Comparison of ENCODE assay signal across 19 cellular contexts in the genomic region with DNA sequence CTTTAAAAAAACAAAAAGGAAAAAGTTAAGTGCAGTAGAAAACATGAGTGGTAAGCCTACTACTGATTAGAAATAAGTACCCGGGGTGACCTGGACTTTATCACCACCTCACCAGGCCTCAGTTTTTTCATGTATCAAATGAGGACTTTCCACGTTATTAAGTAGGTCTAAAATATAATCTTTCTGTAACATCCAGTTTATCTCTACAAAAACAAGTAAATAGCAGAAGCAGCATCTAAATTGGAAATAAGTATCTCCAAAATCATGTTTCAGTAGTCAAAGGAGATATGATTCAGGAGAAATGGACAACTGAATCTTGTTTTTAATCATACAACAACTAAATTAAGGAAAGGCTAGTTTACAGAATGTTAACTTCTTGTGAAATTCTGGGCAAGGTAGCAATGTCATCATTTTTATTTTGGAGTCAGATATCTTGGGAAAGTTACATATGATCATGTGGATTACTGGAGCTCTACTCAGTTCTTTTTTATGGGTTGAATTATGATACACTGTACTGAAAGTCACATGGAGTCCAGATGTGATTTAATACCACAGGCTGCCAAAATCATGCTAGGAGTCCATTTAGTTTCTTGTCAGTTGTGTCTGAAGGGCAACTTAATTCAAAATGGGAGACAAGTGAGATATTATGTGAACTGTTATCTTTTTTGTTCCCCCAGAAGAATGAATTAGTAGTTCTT.
DNase-seq lines count a peak whose midpoint lies in the region; ATAC-seq, FAIRE-seq and TF ChIP-seq lines count a peak whose summit lies in the region.
"Had no signal": no experiment of that assay in that cellular context is flagged by ENCODE, and none has a peak within 500 bp of the region (broad histone marks: within the 10 kb centered on the region; RNA-seq: fewer than 3 reads in every experiment).

No MANE protein-coding gene starts in this region.

- peak; percentile 92 for FAIRE-seq in endometrium (lab: Jason Lieb, UNC)

- peaks cover 3% of the 10 kb centered on the region; the same call in 1 of the 2 replicates for H3K9me3 Mint-ChIP-seq in WTC11
- H3K9me3 Mint-ChIP-seq: activated CD4-positive, alpha-beta T cell treated with anti-CD3 and anti-CD28 coated beads, Interleukin-2, amount 10 ng/mL, durations not matched to agents 24 days and 14 days had no signal

- no peak overlapping the region for H3K4me3 Mint-ChIP-seq in WTC11
- H3K4me3 Mint-ChIP-seq: activated CD4-positive, alpha-beta T cell treated with anti-CD3 and anti-CD28 coated beads, Interleukin-2, amount 10 ng/mL, durations not matched to agents 24 days and 14 days; stimulated activated effector memory CD8-positive, alpha-beta T cell treated with anti-CD3 and anti-CD28 coated beads, Interleukin-12 subunit alpha, Interleukin-12 subunit beta, amount 100 ng/mL, for 72 hours; T-cell had no signal

- H3K4me1 Mint-ChIP-seq in WTC11: peaks cover 32% of the 10 kb centered on the region
- H3K4me1 Mint-ChIP-seq: activated CD4-positive, alpha-beta T cell treated with anti-CD3 and anti-CD28 coated beads, Interleukin-2, amount 10 ng/mL, durations not matched to agents 24 days and 14 days; stimulated activated effector memory CD8-positive, alpha-beta T cell treated with anti-CD3 and anti-CD28 coated beads, Interleukin-12 subunit alpha, Interleukin-12 subunit beta, amount 100 ng/mL, for 72 hours; T-cell had no signal

- no peaks in the 10 kb centered on the region for H3K36me3 Mint-ChIP-seq in WTC11
- H3K36me3 Mint-ChIP-seq: stimulated activated effector memory CD8-positive, alpha-beta T cell treated with anti-CD3 and anti-CD28 coated beads, Interleukin-12 subunit alpha, Interleukin-12 subunit beta, amount 100 ng/mL, for 72 hours; T-cell had no signal

- H3K27ac Mint-ChIP-seq in WTC11: no peak overlapping the region
- H3K27ac Mint-ChIP-seq: activated CD4-positive, alpha-beta T cell treated with anti-CD3 and anti-CD28 coated beads, Interleukin-2, amount 10 ng/mL, durations not matched to agents 24 days and 14 days; stimulated activated effector memory CD8-positive, alpha-beta T cell treated with anti-CD3 and anti-CD28 coated beads, Interleukin-12 subunit alpha, Interleukin-12 subunit beta, amount 100 ng/mL, for 72 hours; T-cell had no signal

- POLR2A ChIA-PET in WTC11 (lab: Charles Lee): no interaction called here

- CTCF ChIA-PET in WTC11 (lab: Charles Lee): no interaction called here

- H3K4me3 ChIP-seq in AG10803 (ENCODE audit: low read length) (no peak overlapping the region), HFF-Myc (replicated peaks; ENCODE audit: low read depth, low read length) (no peak overlapping the region)
- H3K4me3 ChIP-seq: thyroid gland had no signal

- no peak for ATAC-seq in WTC11
- ATAC-seq: stimulated activated effector memory CD8-positive, alpha-beta T cell treated with anti-CD3 and anti-CD28 coated beads, Interleukin-12 subunit alpha, Interleukin-12 subunit beta, amount 100 ng/mL, for 72 hours; T-cell had no signal

- H3K27me3 Mint-ChIP-seq in WTC11 (ENCODE audit: low read depth): no peaks in the 10 kb centered on the region
- H3K27me3 Mint-ChIP-seq: activated CD4-positive, alpha-beta T cell treated with anti-CD3 and anti-CD28 coated beads, Interleukin-2, amount 10 ng/mL, durations not matched to agents 24 days and 14 days; T-cell had no signal

- TF ChIP-seq CTCF in AG10803 (conservative IDR thresholded peaks at IDR 0.05; ENCODE audit: low read length): no peak
- no peak for TF ChIP-seq CTCF in HFF-Myc (IDR thresholded peaks at IDR 0.05; ENCODE audit: low read depth, low read length, missing control alignments)
- TF ChIP-seq CTCF in WTC11 (IDR thresholded peaks at IDR 0.05): no peak

- DNase-seq in AG10803 (ENCODE audit: low read depth) (peak; percentile 62), HFF-Myc (ENCODE audit: extremely low read depth, low read depth) (peak; percentile 79), myocyte (ENCODE audit: low read depth) (peak; percentile 73), WTC11 (ENCODE audit: low spot score) (no peak), DMS53 treated with DMSO at 0.1 percent for 48 hours (lab: John Stamatoyannopoulos, UW; ENCODE audit: unreplicated experiment) (no peak)
- DNase-seq in activated T-cell treated with anti-CD3 and anti-CD28 coated beads, Interleukin-2, amount 50 U/mL, for 48 hours: no peak
- no peak for DNase-seq in effector CD4-positive, alpha-beta T cell
- DNase-seq: activated CD4-positive, alpha-beta T cell treated with anti-CD3 and anti-CD28 coated beads, Interleukin-2, amount 10 ng/mL, durations not matched to agents 24 days and 14 days; activated CD8-positive, alpha-beta memory T cell treated with anti-CD3 and anti-CD28 coated beads, Interleukin-2, amount 50 U/mL, for 4 hours; activated effector memory CD4-positive, alpha-beta T cell treated with anti-CD3 and anti-CD28 coated beads, Interleukin-2, amount 50 U/mL, for 16 hours; amniotic stem cell; H7; NCI-H1105 treated with DMSO at 0.1 percent for 48 hours; NCI-H2107; NCI-H524; T-cell; thyroid gland had no signal

TF ChIP-seq in WTC11, 78 proteins besides CTCF, POLR2A, EP300 and RAD21 (continues in another document):
- no peak for TF ChIP-seq NFE2L1 (CRISPR knock-in tag; IDR thresholded peaks at IDR 0.05)
- TF ChIP-seq ZNF232 (CRISPR knock-in tag; IDR thresholded peaks at IDR 0.05): no peak
- no peak for TF ChIP-seq ETV6 (CRISPR knock-in tag; IDR thresholded peaks at IDR 0.05)
- TF ChIP-seq, protein P1, sequence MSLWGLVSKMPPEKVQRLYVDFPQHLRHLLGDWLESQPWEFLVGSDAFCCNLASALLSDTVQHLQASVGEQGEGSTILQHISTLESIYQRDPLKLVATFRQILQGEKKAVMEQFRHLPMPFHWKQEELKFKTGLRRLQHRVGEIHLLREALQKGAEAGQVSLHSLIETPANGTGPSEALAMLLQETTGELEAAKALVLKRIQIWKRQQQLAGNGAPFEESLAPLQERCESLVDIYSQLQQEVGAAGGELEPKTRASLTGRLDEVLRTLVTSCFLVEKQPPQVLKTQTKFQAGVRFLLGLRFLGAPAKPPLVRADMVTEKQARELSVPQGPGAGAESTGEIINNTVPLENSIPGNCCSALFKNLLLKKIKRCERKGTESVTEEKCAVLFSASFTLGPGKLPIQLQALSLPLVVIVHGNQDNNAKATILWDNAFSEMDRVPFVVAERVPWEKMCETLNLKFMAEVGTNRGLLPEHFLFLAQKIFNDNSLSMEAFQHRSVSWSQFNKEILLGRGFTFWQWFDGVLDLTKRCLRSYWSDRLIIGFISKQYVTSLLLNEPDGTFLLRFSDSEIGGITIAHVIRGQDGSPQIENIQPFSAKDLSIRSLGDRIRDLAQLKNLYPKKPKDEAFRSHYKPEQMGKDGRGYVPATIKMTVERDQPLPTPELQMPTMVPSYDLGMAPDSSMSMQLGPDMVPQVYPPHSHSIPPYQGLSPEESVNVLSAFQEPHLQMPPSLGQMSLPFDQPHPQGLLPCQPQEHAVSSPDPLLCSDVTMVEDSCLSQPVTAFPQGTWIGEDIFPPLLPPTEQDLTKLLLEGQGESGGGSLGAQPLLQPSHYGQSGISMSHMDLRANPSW (CRISPR knock-in tag; conservative IDR thresholded peaks at IDR 0.05; ENCODE audit: low read depth): no peak
- no peak for TF ChIP-seq ZNF423 (CRISPR knock-in tag; IDR thresholded peaks at IDR 0.05)
- TF ChIP-seq, protein P2, sequence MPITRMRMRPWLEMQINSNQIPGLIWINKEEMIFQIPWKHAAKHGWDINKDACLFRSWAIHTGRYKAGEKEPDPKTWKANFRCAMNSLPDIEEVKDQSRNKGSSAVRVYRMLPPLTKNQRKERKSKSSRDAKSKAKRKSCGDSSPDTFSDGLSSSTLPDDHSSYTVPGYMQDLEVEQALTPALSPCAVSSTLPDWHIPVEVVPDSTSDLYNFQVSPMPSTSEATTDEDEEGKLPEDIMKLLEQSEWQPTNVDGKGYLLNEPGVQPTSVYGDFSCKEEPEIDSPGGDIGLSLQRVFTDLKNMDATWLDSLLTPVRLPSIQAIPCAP (CRISPR knock-in tag; IDR thresholded peaks at IDR 0.05): no peak
- TF ChIP-seq, protein P3, sequence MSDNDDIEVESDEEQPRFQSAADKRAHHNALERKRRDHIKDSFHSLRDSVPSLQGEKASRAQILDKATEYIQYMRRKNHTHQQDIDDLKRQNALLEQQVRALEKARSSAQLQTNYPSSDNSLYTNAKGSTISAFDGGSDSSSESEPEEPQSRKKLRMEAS (CRISPR knock-in tag; IDR thresholded peaks at IDR 0.05): no peak
- TF ChIP-seq, protein P4, sequence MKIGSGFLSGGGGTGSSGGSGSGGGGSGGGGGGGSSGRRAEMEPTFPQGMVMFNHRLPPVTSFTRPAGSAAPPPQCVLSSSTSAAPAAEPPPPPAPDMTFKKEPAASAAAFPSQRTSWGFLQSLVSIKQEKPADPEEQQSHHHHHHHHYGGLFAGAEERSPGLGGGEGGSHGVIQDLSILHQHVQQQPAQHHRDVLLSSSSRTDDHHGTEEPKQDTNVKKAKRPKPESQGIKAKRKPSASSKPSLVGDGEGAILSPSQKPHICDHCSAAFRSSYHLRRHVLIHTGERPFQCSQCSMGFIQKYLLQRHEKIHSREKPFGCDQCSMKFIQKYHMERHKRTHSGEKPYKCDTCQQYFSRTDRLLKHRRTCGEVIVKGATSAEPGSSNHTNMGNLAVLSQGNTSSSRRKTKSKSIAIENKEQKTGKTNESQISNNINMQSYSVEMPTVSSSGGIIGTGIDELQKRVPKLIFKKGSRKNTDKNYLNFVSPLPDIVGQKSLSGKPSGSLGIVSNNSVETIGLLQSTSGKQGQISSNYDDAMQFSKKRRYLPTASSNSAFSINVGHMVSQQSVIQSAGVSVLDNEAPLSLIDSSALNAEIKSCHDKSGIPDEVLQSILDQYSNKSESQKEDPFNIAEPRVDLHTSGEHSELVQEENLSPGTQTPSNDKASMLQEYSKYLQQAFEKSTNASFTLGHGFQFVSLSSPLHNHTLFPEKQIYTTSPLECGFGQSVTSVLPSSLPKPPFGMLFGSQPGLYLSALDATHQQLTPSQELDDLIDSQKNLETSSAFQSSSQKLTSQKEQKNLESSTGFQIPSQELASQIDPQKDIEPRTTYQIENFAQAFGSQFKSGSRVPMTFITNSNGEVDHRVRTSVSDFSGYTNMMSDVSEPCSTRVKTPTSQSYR (CRISPR knock-in tag; IDR thresholded peaks at IDR 0.05): no peak
- no peak for TF ChIP-seq IRF2 (CRISPR knock-in tag; IDR thresholded peaks at IDR 0.05; ENCODE audit: borderline replicate concordance, low read depth)
- no peak for TF ChIP-seq TP53 (CRISPR knock-in tag; IDR thresholded peaks at IDR 0.05)
- no peak for TF ChIP-seq ZNF121 (CRISPR knock-in tag; IDR thresholded peaks at IDR 0.05)

Comparison
In these comparisons a context has a peak if more than half of its experiments do, and no peak if none do; other contexts are left out.
1. DNase-seq: peak in AG10803 (single experiment), HFF-Myc (single experiment) and myocyte (single experiment); none in activated T-cell treated with anti-CD3 and anti-CD28 coated beads, Interleukin-2, amount 50 U/mL, for 48 hours (0 of 2), WTC11 (single experiment), DMS53 treated with DMSO at 0.1 percent for 48 hours (single experiment) and effector CD4-positive, alpha-beta T cell (single experiment).